In the genomic region with DNA sequence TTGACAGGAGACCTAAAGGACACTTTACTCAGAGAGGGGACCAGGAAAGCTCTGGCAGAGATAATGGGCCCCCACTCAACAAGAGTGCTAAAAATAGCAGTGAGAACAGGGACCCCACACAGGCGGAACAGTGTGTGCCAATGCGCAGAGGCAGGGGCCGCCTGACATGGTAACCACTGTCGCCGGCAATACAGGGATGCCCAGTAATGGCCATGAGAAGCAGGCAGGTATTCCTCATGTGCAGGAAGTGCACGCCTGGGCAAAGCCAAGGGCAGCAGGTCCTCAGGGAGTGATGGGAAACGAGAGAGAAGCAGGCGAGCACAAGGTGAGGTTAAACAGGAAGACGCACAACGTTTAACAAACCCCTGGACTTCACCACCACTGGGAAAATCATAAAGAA, we compare ENCODE assay signal across 12 cellular contexts.
"Had no signal": no experiment of that assay in that cellular context is flagged by ENCODE, and none has a peak within 500 bp of the region (broad histone marks: within the 10 kb centered on the region; RNA-seq: fewer than 3 reads in every experiment).

No MANE protein-coding gene starts in this region.

- DNase-seq: activated CD4-positive, alpha-beta T cell treated with anti-CD3 and anti-CD28 coated beads, Interleukin-2, amount 50 U/mL, for 1 hour; activated CD8-positive, alpha-beta memory T cell treated with anti-CD3 and anti-CD28 coated beads for 24 hours; activated naive CD4-positive, alpha-beta T cell; activated naive CD8-positive, alpha-beta T cell treated with anti-CD3 and anti-CD28 coated beads, Interleukin-2, amount 10 ng/mL, durations not matched to agents 7 days and 5 days; central memory CD4-positive, alpha-beta T cell; cortex of kidney; effector CD4-positive, alpha-beta T cell; left colon; naive thymus-derived CD4-positive, alpha-beta T cell; stimulated activated CD4-positive, alpha-beta T cell treated with anti-CD3 and anti-CD28 coated beads, Interleukin-2, amount 100 ng/mL, for 48 hours; thyroid gland had no signal

- ATAC-seq: left colon; naive thymus-derived CD4-positive, alpha-beta T cell; stimulated activated memory B cell treated with anti-CD40 and anti-IgM and Interleukin-4, amounts not matched to agents 10 μg/mL and 1 μg/mL and 100 μg/mL, for 72 hours had no signal
